25 cellular contexts compared by ENCODE assay signal in the genomic region with DNA sequence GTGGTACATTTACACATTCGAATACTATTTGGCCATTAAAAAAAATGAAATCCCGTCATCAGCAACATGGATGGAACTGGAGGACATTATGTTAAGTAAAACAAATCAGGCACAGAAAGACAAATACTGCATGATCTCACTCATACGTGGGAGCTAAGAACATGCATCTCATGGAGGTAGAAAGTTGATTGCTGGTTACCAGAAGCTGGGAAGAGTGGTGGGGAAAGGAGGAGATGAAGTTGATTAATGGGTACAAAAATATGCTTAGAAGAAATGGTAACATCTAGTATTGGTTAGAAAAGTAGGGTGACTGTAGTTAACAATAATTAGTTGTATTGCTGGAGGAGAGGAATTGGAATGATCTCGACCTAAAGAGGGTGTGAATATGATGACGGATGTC. TPM values are rescaled to one million over a fixed set of nuclear protein-coding genes. Genes with fewer than 3 reads are reported as not detected.
A peak's percentile ranks its signal among the peaks of the same experiment; 100 is the strongest.
DNase-seq lines count a peak whose midpoint lies in the region; ATAC-seq, FAIRE-seq and TF ChIP-seq lines count a peak whose summit lies in the region.
"Had no signal": no experiment of that assay in that cellular context is flagged by ENCODE, and none has a peak within 500 bp of the region (broad histone marks: within the 10 kb centered on the region; RNA-seq: fewer than 3 reads in every experiment).

No MANE protein-coding gene starts in this region.

- DNase-seq in activated T-cell treated with anti-CD3 and anti-CD28 coated beads, Interleukin-2, amount 50 U/mL, for 72 hours = no peak
- no peak for DNase-seq in activated T-cell treated with anti-CD3 and anti-CD28 coated beads for 4 hours
- DNase-seq in OCI-LY7 (ENCODE audit: low spot score) = no peak
- no peak for DNase-seq in K562 (ENCODE audit: extremely low read depth in 1 of 4, low spot score in 3 of 4)
- no peak for DNase-seq in osteocyte (ENCODE audit: extremely low spot score, unreplicated experiment)
- no peak for DNase-seq in GM19238 (ENCODE audit: insufficient read length, low spot score)
- DNase-seq in retina = no peak
- DNase-seq in NCI-H2196 treated with DMSO at 0.1 percent for 48 hours (lab: John Stamatoyannopoulos, UW; ENCODE audit: unreplicated experiment) = no peak
- DNase-seq: activated CD4-positive, alpha-beta T cell treated with anti-CD3 and anti-CD28 coated beads, Interleukin-2, amount 50 U/mL, for 1 hour; anterior cingulate cortex; caudate nucleus; dorsolateral prefrontal cortex; foreskin melanocyte; kidney glomerular epithelial cell; mesendoderm; MG63; naive B cell; NCI-H1436 treated with DMSO at 0.1 percent for 48 hours; NCI-H526 treated with DMSO at 0.1 percent for 48 hours; stimulated activated CD4-positive, alpha-beta T cell treated with anti-CD3 and anti-CD28 coated beads, Interleukin-2, amount 100 ng/mL, for 24 hours; stimulated activated naive CD4-positive, alpha-beta T cell had no signal

- H2AFZ ChIP-seq in OCI-LY7 (ENCODE audit: low read length) (no peak overlapping the region), K562 (ENCODE audit: low read depth, low read length) (no peak overlapping the region)

- peak overlapping the region; percentile 84 to 94 for H3K4me3 Mint-ChIP-seq in activated T-cell treated with anti-CD3 and anti-CD28 coated beads, Interleukin-2, amount 50 U/mL, for 72 hours
- H3K4me3 Mint-ChIP-seq in osteocyte (ENCODE audit: unreplicated experiment) = peak overlapping the region; percentile 15

- H3K36me3 Mint-ChIP-seq in activated T-cell treated with anti-CD3 and anti-CD28 coated beads, Interleukin-2, amount 50 U/mL, for 72 hours (ENCODE audit: insufficient read depth in 2 of 2) = peaks cover 8 to 9% of the 10 kb centered on the region in 2 donors
- no peaks in the 10 kb centered on the region for H3K36me3 Mint-ChIP-seq in osteocyte (ENCODE audit: unreplicated experiment)

- intact Hi-C loops in OCI-LY7 (cut with micrococcal nuclease; ENCODE audit: unreplicated experiment) (no loop called here), K562 (cut with micrococcal nuclease) (no loop called here)

- H3K4me3 ChIP-seq in OCI-LY7 (ENCODE audit: low read depth, low read length, poor library complexity, severe bottlenecking) (peak overlapping the region; percentile 95), K562 (no peak overlapping the region)
- H3K4me3 ChIP-seq: MG63, skin epidermis, tibial nerve had no signal

- peaks cover 45% of the 10 kb centered on the region; the same call in 1 of the 2 replicates for H3K79me2 ChIP-seq in OCI-LY7 (ENCODE audit: insufficient read depth, low read depth, low read length)
- peaks cover 15% of the 10 kb centered on the region; the same call in 2 of the 3 replicates for H3K79me2 ChIP-seq in K562 (ENCODE audit: control insufficient read depth, insufficient read depth, low read length)

- no peak for TF ChIP-seq RAD21 in K562 (CRISPR knock-in tag; conservative IDR thresholded peaks at IDR 0.05 in 1 of 2, IDR thresholded peaks at IDR 0.05 in 1 of 2)

- H3K4me1 Mint-ChIP-seq in activated T-cell treated with anti-CD3 and anti-CD28 coated beads, Interleukin-2, amount 50 U/mL, for 72 hours (ENCODE audit: low read depth) = peaks cover 73% of the 10 kb centered on the region
- H3K4me1 Mint-ChIP-seq in osteocyte (ENCODE audit: unreplicated experiment) = peaks cover 30% of the 10 kb centered on the region

- H3K27me3 Mint-ChIP-seq in activated T-cell treated with anti-CD3 and anti-CD28 coated beads, Interleukin-2, amount 50 U/mL, for 72 hours (ENCODE audit: low read depth) = peaks cover 17% of the 10 kb centered on the region
- peaks cover 55% of the 10 kb centered on the region for H3K27me3 Mint-ChIP-seq in osteocyte (ENCODE audit: unreplicated experiment)

- no peak overlapping the region for H3K9ac ChIP-seq in K562 (ENCODE audit: insufficient read depth in 1 of 2, low read depth in 2 of 2, low read length in 2 of 2)

- no peak for TF ChIP-seq POLR2A in K562 (conservative IDR thresholded peaks at IDR 0.05)

- peak overlapping the region; percentile 58 for H3K27ac Mint-ChIP-seq in activated T-cell treated with anti-CD3 and anti-CD28 coated beads, Interleukin-2, amount 50 U/mL, for 72 hours
- H3K27ac Mint-ChIP-seq in osteocyte (ENCODE audit: unreplicated experiment) = no peak overlapping the region

- H3K36me3 ChIP-seq in OCI-LY7 (ENCODE audit: insufficient read depth, low read length) = no peaks in the 10 kb centered on the region
- H3K36me3 ChIP-seq in K562 (ENCODE audit: control insufficient read depth, insufficient read depth, low read length) = no peaks in the 10 kb centered on the region; the same call in 2 of the 3 replicates
- H3K36me3 ChIP-seq: MG63, tibial nerve had no signal

- POLR2A ChIA-PET in OCI-LY7 (lab: Charles Lee) (interaction anchor here (3.8 to 7.9 kb wide), 2 partner anchors 16 to 27 kb away, joined by 49 to 74 read pairs; no protein-coding TSS in a partner anchor), K562 (lab: Yijun Ruan, JAX) (interaction anchor here (1.0 to 1.9 kb wide), 5 partner anchors 10 to 32 kb away, joined by 3 to 10 read pairs (median 5); no protein-coding TSS in a partner anchor)

- no peaks in the 10 kb centered on the region for H3K9me3 Mint-ChIP-seq in activated T-cell treated with anti-CD3 and anti-CD28 coated beads, Interleukin-2, amount 50 U/mL, for 72 hours
- no peaks in the 10 kb centered on the region for H3K9me3 Mint-ChIP-seq in osteocyte (ENCODE audit: unreplicated experiment)

- peaks cover 2 to 10% of the 10 kb centered on the region in 2 experiments; a peak in 2 of 5 replicates for H3K27me3 ChIP-seq in K562 (ENCODE audit: control insufficient read depth in 2 of 2, insufficient read depth in 2 of 2, low read length in 2 of 2)

- TF ChIP-seq EP300 in K562 (IDR thresholded peaks at IDR 0.05; ENCODE audit: low read length) = no peak

- peak overlapping the region; percentile 95 for H3K27ac ChIP-seq in OCI-LY7 (ENCODE audit: low read depth, low read length, poor library complexity, severe bottlenecking)
- H3K27ac ChIP-seq in K562 (ENCODE audit: extremely low read depth, low read depth, low read length) = no peak overlapping the region
- H3K27ac ChIP-seq: tibial nerve had no signal

- WGBS in K562 (ENCODE audit: insufficient coverage, low coverage, missing lambda C conversion rate) = 63% methylated on average over 5 of the region's 5 CpGs

- peak overlapping the region; percentile 91 for H3K4me2 ChIP-seq in OCI-LY7 (ENCODE audit: low read length)
- no peak overlapping the region for H3K4me2 ChIP-seq in K562 (ENCODE audit: insufficient read depth, low read length)

- ATAC-seq in activated T-cell treated with anti-CD3 and anti-CD28 coated beads, Interleukin-2, amount 50 U/mL, for 72 hours (replicated peaks in 1 of 2) = no peak
- no peak for ATAC-seq in K562
- ATAC-seq: GM12878 had no signal

- no peaks in the 10 kb centered on the region for H3K9me2 ChIP-seq in OCI-LY7 (ENCODE audit: insufficient read depth, low read length)

- H3K9me3 ChIP-seq in OCI-LY7 (ENCODE audit: low read length) (no peaks in the 10 kb centered on the region), K562 (replicated peaks; ENCODE audit: control insufficient read depth, insufficient read depth, low read depth, low read length) (no peaks in the 10 kb centered on the region)
- H3K9me3 ChIP-seq: MG63, tibial nerve had no signal

- H4K20me1 ChIP-seq in OCI-LY7 (ENCODE audit: insufficient read depth, low read length) (no peaks in the 10 kb centered on the region; the same call in 1 of the 2 replicates), K562 (replicated peaks; ENCODE audit: control insufficient read depth, insufficient read depth, low read length) (no peaks in the 10 kb centered on the region; the same call in 1 of the 2 replicates)

- no peak for FAIRE-seq in K562 (lab: Jason Lieb, UNC)
- FAIRE-seq: GM12878 had no signal

- TF ChIP-seq CTCF in OCI-LY7 (conservative IDR thresholded peaks at IDR 0.05; ENCODE audit: low read length) (no peak), K562 (IDR thresholded peaks at IDR 0.05 in 2 of 3, conservative IDR thresholded peaks at IDR 0.05 in 1 of 3; ENCODE audit: insufficient read depth in 2 of 3, low read depth in 1 of 3, low read length in 3 of 3) (no peak), osteocyte (IDR thresholded peaks at IDR 0.05) (no peak)

- H3K4me1 ChIP-seq in OCI-LY7 (ENCODE audit: insufficient read depth, low read length, poor library complexity, severe bottlenecking) (peaks cover 58% of the 10 kb centered on the region), K562 (replicated peaks in 1 of 2; ENCODE audit: control insufficient read depth in 2 of 2, insufficient read depth in 2 of 2, low read length in 2 of 2) (peaks cover 23 to 34% of the 10 kb centered on the region in 2 experiments)

- no peaks in the 10 kb centered on the region for H3K9me1 ChIP-seq in K562 (ENCODE audit: control insufficient read depth, insufficient read depth, low read length)

- CTCF ChIA-PET in OCI-LY7 (lab: Charles Lee; ENCODE audit: unreplicated experiment) (no interaction called here), K562 (lab: Yijun Ruan, JAX; ENCODE audit: low intra/inter-chr PET ratio) (no interaction called here)

- no TSS peak for BruUV-seq in OCI-LY7 (replicated peaks; lab: Mats Ljungman, UMichigan)
- BruUV-seq in K562 (replicated peaks; lab: Mats Ljungman, UMichigan) = no TSS peak

- in situ Hi-C loops in K562 (cut with MboI) = loop anchor here (5.0 kb wide), 1 partner anchor 50 kb away; no protein-coding TSS in a partner anchor

RNA-seq across cellular contexts. Expression of a gene that starts 24.6 kb away (rescaled TPM):
- total RNA-seq in activated T-cell treated with anti-CD3 and anti-CD28 coated beads, Interleukin-2, amount 50 U/mL, for 72 hours = 100 to 1,000 TPM; 306 to 339 TPM
- 257 and 351 TPM in 2 replicates for total RNA-seq in OCI-LY7 (2014; rRNA removed; shearing (Covaris generic))
- total RNA-seq in OCI-LY7 (2022) (478 and 484 TPM in 2 replicates), K562 (2014; rRNA removed) (44.1 and 53.7 TPM in 2 replicates), K562 (2014; rRNA removed; fragmentation: Illumina TruSeq; extraction: Trizol) (32.0 and 40.3 TPM in 2 replicates), K562 (2015; rRNA removed; fragmentation: Illumina TruSeq; extraction: Trizol) (36.8 and 38.1 TPM in 2 replicates), K562 (2021) (114 and 119 TPM in 2 replicates), osteocyte (156 and 168 TPM in 2 replicates)
- 15.0 and 31.2 TPM in 2 replicates for total RNA-seq in K562 (2011; cell fraction: chromatin; rRNA removed; ENCODE audit: low replicate concordance)
- 24.3 and 25.7 TPM in 2 replicates for total RNA-seq in K562 (2011; cell fraction: nucleolus; rRNA removed)
- total RNA-seq in K562 (2011; cell fraction: nucleoplasm; rRNA removed) = 24.3 and 28.9 TPM in 2 replicates
- polyA plus RNA-seq in K562 (2011; rRNA removed) (45.6 and 52.7 TPM in 2 replicates), K562 (2014; fragmentation: Illumina TruSeq; extraction: Trizol) (53.9 and 60.8 TPM in 2 replicates), K562 (2014; fragmentation: Nextera tagmentation; extraction: Ambion mirVana) (1 to 10 TPM; 2.3 to 3.2 TPM), K562 (2014; rRNA removed) (41.9 and 42.2 TPM in 2 replicates)
- polyA plus RNA-seq in K562 (2011; cell fraction: cytosol; rRNA removed) = 69.5 and 81.8 TPM in 2 replicates
- 23.0 and 28.0 TPM in 2 replicates for polyA plus RNA-seq in K562 (2011; cell fraction: nucleus; rRNA removed)
- polyA plus RNA-seq in K562 (2012) = 80.6 and 187 TPM in 2 replicates
- polyA minus RNA-seq in K562 (2011; rRNA and poly(A)+ RNA removed) = 42.6 and 50.7 TPM in 2 replicates
- polyA minus RNA-seq in K562 (2011; cell fraction: cytosol; rRNA and poly(A)+ RNA removed) = 44.9 and 65.3 TPM in 2 replicates
- polyA minus RNA-seq in K562 (2011; cell fraction: nucleus; rRNA and poly(A)+ RNA removed) = 7.5 and 16.1 TPM in 2 replicates

RNA-seq across cellular contexts. Expression of a gene that starts 45.9 kb away (rescaled TPM):
- total RNA-seq in activated T-cell treated with anti-CD3 and anti-CD28 coated beads, Interleukin-2, amount 50 U/mL, for 72 hours = 1 to 10 TPM; 1.6 to 6.2 TPM
- 0.13 TPM in 1 of 2 replicates, not detected in the other for total RNA-seq in OCI-LY7 (2014; rRNA removed; shearing (Covaris generic))
- total RNA-seq in OCI-LY7 (2022) (not detected in 2 replicates), K562 (2014; rRNA removed) (not detected in 2 replicates), K562 (2014; rRNA removed; fragmentation: Illumina TruSeq; extraction: Trizol) (not detected in 2 replicates), K562 (2015; rRNA removed; fragmentation: Illumina TruSeq; extraction: Trizol) (not detected in 2 replicates), K562 (2021) (not detected in 2 replicates), osteocyte (1.3 and 1.8 TPM in 2 replicates)
- total RNA-seq in K562 (2011; cell fraction: chromatin; rRNA removed; ENCODE audit: low replicate concordance) = not detected in 2 replicates
- total RNA-seq in K562 (2011; cell fraction: nucleolus; rRNA removed) = 0.26 TPM in 1 of 2 replicates, not detected in the other
- total RNA-seq in K562 (2011; cell fraction: nucleoplasm; rRNA removed) = not detected in 2 replicates
- polyA plus RNA-seq in K562 (2011; rRNA removed) (not detected in 2 replicates), K562 (2014; fragmentation: Illumina TruSeq; extraction: Trizol) (not detected in 2 replicates), K562 (2014; fragmentation: Nextera tagmentation; extraction: Ambion mirVana) (not detected), K562 (2014; rRNA removed) (not detected in 2 replicates)
- not detected in 2 replicates for polyA plus RNA-seq in K562 (2011; cell fraction: cytosol; rRNA removed)
- polyA plus RNA-seq in K562 (2011; cell fraction: nucleus; rRNA removed) = 0.07 TPM in 1 of 2 replicates, not detected in the other
- 0.35 and 0.83 TPM in 2 replicates for polyA plus RNA-seq in K562 (2012)
- not detected in 2 replicates for polyA minus RNA-seq in K562 (2011; rRNA and poly(A)+ RNA removed)
- not detected in 2 replicates for polyA minus RNA-seq in K562 (2011; cell fraction: cytosol; rRNA and poly(A)+ RNA removed)
- not detected in 2 replicates for polyA minus RNA-seq in K562 (2011; cell fraction: nucleus; rRNA and poly(A)+ RNA removed)
- total RNA-seq: GM12878, pulmonary artery endothelial cell had no signal

RNA-seq across cellular contexts. Expression of a gene that starts 55.9 kb away (rescaled TPM):
- 10 to 100 TPM; 43.5 to 51.4 TPM for total RNA-seq in activated T-cell treated with anti-CD3 and anti-CD28 coated beads, Interleukin-2, amount 50 U/mL, for 72 hours
- total RNA-seq in OCI-LY7 (2014; rRNA removed; shearing (Covaris generic)) = 26.7 and 30.0 TPM in 2 replicates
- total RNA-seq in OCI-LY7 (2022) (57.4 and 60.8 TPM in 2 replicates), K562 (2014; rRNA removed) (45.1 and 49.1 TPM in 2 replicates), K562 (2014; rRNA removed; fragmentation: Illumina TruSeq; extraction: Trizol) (14.8 and 18.0 TPM in 2 replicates), K562 (2015; rRNA removed; fragmentation: Illumina TruSeq; extraction: Trizol) (29.7 and 29.8 TPM in 2 replicates), K562 (2021) (64.3 and 66.8 TPM in 2 replicates), osteocyte (22.0 and 25.2 TPM in 2 replicates)
- total RNA-seq in K562 (2011; cell fraction: chromatin; rRNA removed; ENCODE audit: low replicate concordance) = 106 and 219 TPM in 2 replicates
- total RNA-seq in K562 (2011; cell fraction: nucleolus; rRNA removed) = 114 and 116 TPM in 2 replicates
- 107 and 126 TPM in 2 replicates for total RNA-seq in K562 (2011; cell fraction: nucleoplasm; rRNA removed)
- polyA plus RNA-seq in K562 (2011; rRNA removed) (17.5 and 26.5 TPM in 2 replicates), K562 (2014; fragmentation: Illumina TruSeq; extraction: Trizol) (33.7 and 35.0 TPM in 2 replicates), K562 (2014; fragmentation: Nextera tagmentation; extraction: Ambion mirVana) (1 to 10 TPM; 3.6 to 3.8 TPM), K562 (2014; rRNA removed) (34.4 and 43.0 TPM in 2 replicates)
- polyA plus RNA-seq in K562 (2011; cell fraction: cytosol; rRNA removed) = 15.7 and 25.5 TPM in 2 replicates
- 67.6 and 116 TPM in 2 replicates for polyA plus RNA-seq in K562 (2011; cell fraction: nucleus; rRNA removed)
- polyA plus RNA-seq in K562 (2012) = 33.4 and 43.7 TPM in 2 replicates
- 24.4 and 25.6 TPM in 2 replicates for polyA minus RNA-seq in K562 (2011; rRNA and poly(A)+ RNA removed)
- polyA minus RNA-seq in K562 (2011; cell fraction: cytosol; rRNA and poly(A)+ RNA removed) = 22.2 and 23.9 TPM in 2 replicates
- polyA minus RNA-seq in K562 (2011; cell fraction: nucleus; rRNA and poly(A)+ RNA removed) = 42.0 and 46.8 TPM in 2 replicates
